23 cellular contexts compared by ENCODE assay signal in the genomic region with DNA sequence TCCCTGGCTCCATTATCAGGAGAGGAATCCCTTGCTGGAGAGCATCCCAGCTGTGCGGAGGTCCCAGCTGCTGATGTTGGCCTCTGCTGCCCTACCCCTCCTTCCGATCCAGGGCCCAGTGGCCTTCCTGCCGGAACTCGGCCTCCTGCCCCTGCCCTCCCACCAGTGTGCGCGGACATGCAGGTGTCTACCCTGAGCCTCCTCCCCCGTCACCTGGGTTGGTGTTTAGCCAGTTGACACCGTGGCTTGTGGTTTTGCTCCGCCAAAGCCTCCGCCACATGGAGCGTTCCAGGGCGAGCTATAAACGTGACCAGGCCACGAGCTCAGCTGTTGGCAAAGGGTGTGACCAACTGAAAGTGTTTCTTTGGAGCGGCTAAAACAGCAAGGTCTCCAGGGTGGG.
DNase-seq lines count a peak whose midpoint lies in the region; ATAC-seq and TF ChIP-seq lines count a peak whose summit lies in the region.
"Had no signal": no experiment of that assay in that cellular context is flagged by ENCODE, and none has a peak within 500 bp of the region (broad histone marks: within the 10 kb centered on the region; RNA-seq: fewer than 3 reads in every experiment).

No MANE protein-coding gene starts in this region.

- peak overlapping the region; percentile 64 for H3K27ac ChIP-seq in CD4-positive, alpha-beta T cell (ENCODE audit: low read depth, low read length)
- no peak overlapping the region for H3K27ac ChIP-seq in right atrium auricular region
- H3K27ac ChIP-seq: left ventricle myocardium inferior, neutrophil, suprapubic skin had no signal

- no peaks in the 10 kb centered on the region for H3K27me3 Mint-ChIP-seq in CD4-positive, alpha-beta T cell
- no peaks in the 10 kb centered on the region for H3K27me3 Mint-ChIP-seq in T-helper 2 cell treated with Interferon-gamma antibody and Interleukin-4, amounts not matched to agents 5 μg/mL and 100 μg/mL, for 36 hours (ENCODE audit: low read depth)
- no peaks in the 10 kb centered on the region for H3K27me3 Mint-ChIP-seq in central memory CD8-positive, alpha-beta T cell

- H3K4me3 Mint-ChIP-seq in CD4-positive, alpha-beta T cell, result peak overlapping the region; percentile 64
- H3K4me3 Mint-ChIP-seq in T-helper 2 cell treated with Interferon-gamma antibody and Interleukin-4, amounts not matched to agents 5 μg/mL and 100 μg/mL, for 36 hours, result no peak overlapping the region
- H3K4me3 Mint-ChIP-seq in central memory CD8-positive, alpha-beta T cell, result peak overlapping the region; percentile 14

- no peaks in the 10 kb centered on the region for H3K9me3 ChIP-seq in CD4-positive, alpha-beta T cell (ENCODE audit: control insufficient read depth, low read length)
- no peaks in the 10 kb centered on the region for H3K9me3 ChIP-seq in right atrium auricular region
- H3K9me3 ChIP-seq: BE2C, MG63, neutrophil, suprapubic skin had no signal

- H3K27ac Mint-ChIP-seq in CD4-positive, alpha-beta T cell, result peak overlapping the region; percentile 93
- peak overlapping the region; percentile 47 for H3K27ac Mint-ChIP-seq in T-helper 2 cell treated with Interferon-gamma antibody and Interleukin-4, amounts not matched to agents 5 μg/mL and 100 μg/mL, for 36 hours
- H3K27ac Mint-ChIP-seq in central memory CD8-positive, alpha-beta T cell (ENCODE audit: low read depth), result peak overlapping the region; percentile 78

- DNase-seq in activated CD4-positive, alpha-beta T cell treated with anti-CD3 and anti-CD28 coated beads for 48 hours, result peak; percentile 55
- DNase-seq in activated CD4-positive, alpha-beta T cell treated with anti-CD3 and anti-CD28 coated beads, Interleukin-2, amount 50 U/mL, for 1 hour, result no peak
- DNase-seq in CD4-positive, alpha-beta T cell, result peak in 2 of 10 experiments; percentile 33 to 49
- DNase-seq in T-helper 2 cell treated with Interferon-gamma antibody and Interleukin-4, amounts not matched to agents 5 μg/mL and 100 μg/mL, for 36 hours (ENCODE audit: low spot score), result no peak
- DNase-seq in central memory CD8-positive, alpha-beta T cell (ENCODE audit: low spot score in 2 of 2), result no peak
- no peak for DNase-seq in right atrium auricular region (ENCODE audit: low spot score)
- DNase-seq: BE2C; GF-D8; heart right ventricle; left ventricle myocardium inferior; MG63; NCI-H146; NCI-H748 treated with DMSO at 0.1 percent for 48 hours; OCI-M1; SHP77 treated with DMSO at 0.1 percent for 48 hours; stimulated activated CD4-positive, alpha-beta T cell treated with anti-CD3 and anti-CD28 coated beads, Interleukin-4, amount 100 ng/mL, for 4 hours had no signal

- TF ChIP-seq CTCF in CD4-positive, alpha-beta T cell (IDR thresholded peaks at IDR 0.05), result no peak
- no peak for TF ChIP-seq CTCF in right atrium auricular region (IDR thresholded peaks at IDR 0.05)

- peaks cover 99% of the 10 kb centered on the region for H3K4me1 Mint-ChIP-seq in CD4-positive, alpha-beta T cell (ENCODE audit: low read depth)
- peaks cover 61% of the 10 kb centered on the region for H3K4me1 Mint-ChIP-seq in T-helper 2 cell treated with Interferon-gamma antibody and Interleukin-4, amounts not matched to agents 5 μg/mL and 100 μg/mL, for 36 hours (ENCODE audit: low read depth)
- H3K4me1 Mint-ChIP-seq in central memory CD8-positive, alpha-beta T cell, result peaks cover 81% of the 10 kb centered on the region

- CTCF ChIA-PET in CD4-positive, alpha-beta T cell (lab: Charles Lee), result interaction anchor here (1.0 to 1.8 kb wide), 2 partner anchors 29 to 62 kb away, joined by 3 to 6 read pairs; no protein-coding TSS in a partner anchor

- POLR2A ChIA-PET in CD4-positive, alpha-beta T cell (lab: Charles Lee), result interaction anchor here (0.6 to 13.1 kb wide), 16 partner anchors 19 to 1104 kb away, joined by 3 to 468 read pairs (median 4); a partner anchor contains a TSS

- H3K9me3 Mint-ChIP-seq in CD4-positive, alpha-beta T cell, result peaks cover 3% of the 10 kb centered on the region
- peaks cover 13% of the 10 kb centered on the region for H3K9me3 Mint-ChIP-seq in T-helper 2 cell treated with Interferon-gamma antibody and Interleukin-4, amounts not matched to agents 5 μg/mL and 100 μg/mL, for 36 hours
- H3K9me3 Mint-ChIP-seq in central memory CD8-positive, alpha-beta T cell, result no peaks in the 10 kb centered on the region
- H3K9me3 Mint-ChIP-seq: immature natural killer cell had no signal

- intact Hi-C loops in CD4-positive, alpha-beta T cell (cut with DNase I, micrococcal nuclease), result loop anchor here in 1 of 2 experiments (2.0 kb wide), 1 partner anchor 27 kb away; no protein-coding TSS in a partner anchor

- H3K4me1 ChIP-seq in right atrium auricular region, result no peaks in the 10 kb centered on the region
- H3K4me1 ChIP-seq: BE2C, left ventricle myocardium inferior, suprapubic skin had no signal

- peak; percentile 43 for ATAC-seq in CD4-positive, alpha-beta T cell (ENCODE audit: poor library complexity)
- peak; percentile 32 for ATAC-seq in central memory CD8-positive, alpha-beta T cell (replicated peaks; ENCODE audit: extremely low read depth, poor library complexity, severe bottlenecking)
- ATAC-seq in GM21529 (IDR thresholded peaks at IDR 0.05; ENCODE audit: unreplicated experiment), result no peak
- ATAC-seq in GM21526 (IDR thresholded peaks at IDR 0.05; ENCODE audit: low FRiP score, unreplicated experiment), result no peak
- ATAC-seq: heart right ventricle, HepG2 had no signal

- no peaks in the 10 kb centered on the region for H3K27me3 ChIP-seq in CD4-positive, alpha-beta T cell (ENCODE audit: control insufficient read depth, insufficient read depth, low read length)
- H3K27me3 ChIP-seq in right atrium auricular region, result no peaks in the 10 kb centered on the region
- H3K27me3 ChIP-seq: BE2C, MG63, neutrophil had no signal

- H3K36me3 ChIP-seq in right atrium auricular region, result no peaks in the 10 kb centered on the region
- H3K36me3 ChIP-seq: BE2C, heart right ventricle, left ventricle myocardium inferior, MG63, neutrophil, suprapubic skin had no signal

- no peak overlapping the region for H3K4me3 ChIP-seq in right atrium auricular region
- H3K4me3 ChIP-seq: heart right ventricle, left ventricle myocardium inferior, MG63, smooth muscle cell, suprapubic skin had no signal

- peaks cover 11% of the 10 kb centered on the region for H3K36me3 Mint-ChIP-seq in CD4-positive, alpha-beta T cell (ENCODE audit: low read depth)
- peaks cover 18% of the 10 kb centered on the region for H3K36me3 Mint-ChIP-seq in T-helper 2 cell treated with Interferon-gamma antibody and Interleukin-4, amounts not matched to agents 5 μg/mL and 100 μg/mL, for 36 hours (ENCODE audit: low read depth)
- peaks cover 6% of the 10 kb centered on the region for H3K36me3 Mint-ChIP-seq in central memory CD8-positive, alpha-beta T cell (ENCODE audit: insufficient read depth)

Comparison
In these comparisons a context has a peak if more than half of its experiments do, and no peak if none do; other contexts are left out.
1. ATAC-seq: peak in CD4-positive, alpha-beta T cell (single experiment) and central memory CD8-positive, alpha-beta T cell (single experiment); none in GM21529 (single experiment) and GM21526 (single experiment).
2. Peak in every context shown above with its lines, with median percentiles within 50 percentile points of each other: H3K27ac Mint-ChIP-seq.